6 cellular contexts compared by ENCODE assay signal in genomic region chr17:75445896-75446295, GRCh38. TPM values are rescaled to one million over a fixed set of nuclear protein-coding genes. Genes with fewer than 3 reads are reported as not detected.
DNase-seq lines count a peak whose midpoint lies in the region; ATAC-seq, FAIRE-seq and TF ChIP-seq lines count a peak whose summit lies in the region.
"Not testable (repeated sequence)": the region's sequence is repeated elsewhere in the genome, so short reads cannot be mapped to it uniquely, and the experiment has no call there.

No MANE protein-coding gene starts in this region.

- H3K79me1 ChIP-seq in IMR-90 (ENCODE audit: low read depth in 1 of 2, low read length in 2 of 2), result not testable (repeated sequence)

- H3K4me2 ChIP-seq in IMR-90 (ENCODE audit: low read depth, low read length); K562 (ENCODE audit: insufficient read depth, low read length); HepG2 (ENCODE audit: low read depth, low read length): not testable (repeated sequence)

- not testable (repeated sequence) for H4K8ac ChIP-seq in IMR-90 (ENCODE audit: low read depth in 2 of 2, low read length in 2 of 2)

- not testable (repeated sequence) for H3K27ac ChIP-seq in HEK293 (ENCODE audit: extremely low read depth, low read depth, low read length); IMR-90 (ENCODE audit: insufficient read depth, low read length); K562 (ENCODE audit: extremely low read depth, low read depth, low read length); HepG2 (ENCODE audit: extremely low read length, insufficient read depth, low read length)

- not testable (repeated sequence) for H2BK5ac ChIP-seq in IMR-90 (ENCODE audit: low read depth, low read length, poor library complexity, severe bottlenecking)

- dilution Hi-C loops in IMR-90 (cut with HindIII; ENCODE audit: low sequenced_read_pairs, unreplicated experiment), result not testable (repeated sequence)

- H3K56ac ChIP-seq in IMR-90 (ENCODE audit: extremely low read depth, insufficient read depth, low read length), result not testable (repeated sequence)

- not testable (repeated sequence) for H3K18ac ChIP-seq in IMR-90 (ENCODE audit: low read depth, low read length)

- intact Hi-C loops in IMR-90 (cut with micrococcal nuclease); K562 (cut with micrococcal nuclease); HepG2 (cut with micrococcal nuclease; ENCODE audit: unreplicated experiment); posterior vena cava (cut with DNase I): not testable (repeated sequence)

- POLR2A ChIA-PET in HEK293 (lab: Yijun Ruan, JAX), result interaction anchor here (0.6 to 1.1 kb wide), 3 partner anchors 10 to 640 kb away, joined by 3 to 4 read pairs (median 4); partner anchors contain the start of gene TMEM94
- POLR2A ChIA-PET in IMR-90 (lab: Charles Lee; ENCODE audit: unreplicated experiment), result not testable (repeated sequence)
- POLR2A ChIA-PET in K562 (lab: Yijun Ruan, JAX), result interaction anchor here (1.0 kb wide), 1 partner anchor 16 kb away, joined by 3 read pairs; no protein-coding TSS in a partner anchor
- POLR2A ChIA-PET in HepG2 (lab: Yijun Ruan, JAX), result interaction anchor here (2.8 kb wide), 1 partner anchor 14 kb away, joined by 13 read pairs; no protein-coding TSS in a partner anchor

- not testable (repeated sequence) for H3K79me2 ChIP-seq in K562 (ENCODE audit: control insufficient read depth, insufficient read depth, low read length); HepG2 (ENCODE audit: insufficient read depth, low read length)

- WGBS in IMR-90 (ENCODE audit: extremely low coverage in 2 of 2, insufficient read length in 1 of 2), 2 experiments, result no CpG with 5 or more reads among the region's 6 CpGs
- 81% methylated on average over 3 of the region's 6 CpGs for WGBS in K562 (ENCODE audit: insufficient coverage, low coverage, missing lambda C conversion rate)
- WGBS in HepG2 (ENCODE audit: low lambda C conversion rate), result 66% methylated on average over 6 of the region's 6 CpGs

- H2BK20ac ChIP-seq in IMR-90 (ENCODE audit: low read depth, low read length), result not testable (repeated sequence)

- H2AK5ac ChIP-seq in IMR-90 (ENCODE audit: low read depth, low read length), result peak overlapping the region; percentile 56; the same call in 1 of the 2 replicates

- not testable (repeated sequence) for H2BK15ac ChIP-seq in IMR-90 (ENCODE audit: low read depth, low read length)

- not testable (repeated sequence) for H2AFZ ChIP-seq in IMR-90 (replicated peaks; ENCODE audit: low read length, poor library complexity); K562 (ENCODE audit: low read depth, low read length); HepG2 (ENCODE audit: low read length)

- H3K27me3 ChIP-seq in IMR-90 (ENCODE audit: control insufficient read depth, insufficient read depth, low read length); K562 (ENCODE audit: control insufficient read depth in 2 of 2, insufficient read depth in 2 of 2, low read length in 2 of 2); HepG2 (ENCODE audit: control insufficient read depth in 1 of 2, insufficient read depth in 2 of 2, low read length in 2 of 2): not testable (repeated sequence)

- not testable (repeated sequence) for FAIRE-seq in K562 (lab: Jason Lieb, UNC); HepG2 (lab: Jason Lieb, UNC)

- H3K14ac ChIP-seq in IMR-90 (replicated peaks; ENCODE audit: low read depth, low read length), result not testable (repeated sequence)

- not testable (repeated sequence) for BruUV-seq in IMR-90 (replicated peaks; lab: Mats Ljungman, UMichigan); K562 (replicated peaks; lab: Mats Ljungman, UMichigan); HepG2 (replicated peaks; lab: Mats Ljungman, UMichigan)

- not testable (repeated sequence) for H3K9ac ChIP-seq in IMR-90 (ENCODE audit: low read depth, low read length); K562 (ENCODE audit: insufficient read depth in 1 of 2, low read depth in 2 of 2, low read length in 2 of 2); HepG2 (ENCODE audit: insufficient read depth, low read depth, low read length)

- H3K4ac ChIP-seq in IMR-90 (ENCODE audit: low read depth, low read length), result 0 out of 2 replicates have a peak overlapping the region, but pooled peaks have one; percentile 72

- peak; percentile 36 for DNase-seq in ELR (ENCODE audit: low read depth)
- not testable (repeated sequence) for DNase-seq in IMR-90; K562 (ENCODE audit: extremely low read depth in 1 of 4, low spot score in 3 of 4); HepG2 (ENCODE audit: low spot score)
- DNase-seq in posterior vena cava (ENCODE audit: low spot score), result peak; percentile 13

- not testable (repeated sequence) for H3K9me1 ChIP-seq in IMR-90 (ENCODE audit: insufficient read depth, low read length); K562 (ENCODE audit: control insufficient read depth, insufficient read depth, low read length)

- H2AK9ac ChIP-seq in IMR-90 (replicated peaks; ENCODE audit: low read depth, low read length, poor library complexity), result not testable (repeated sequence)

- not testable (repeated sequence) for H2BK120ac ChIP-seq in IMR-90 (ENCODE audit: low read depth, low read length)

- CTCF ChIA-PET in HEK293 (lab: Yijun Ruan, JAX); IMR-90 (lab: Yijun Ruan, JAX); K562 (lab: Yijun Ruan, JAX; ENCODE audit: low intra/inter-chr PET ratio); HepG2 (lab: Yijun Ruan, JAX; ENCODE audit: low intra/inter-chr PET ratio, low total read pairs): not testable (repeated sequence)

- in situ Hi-C loops in IMR-90 (cut with MboI; ENCODE audit: low sequenced_read_pairs); K562 (cut with MboI); HepG2 (cut with HindIII; ENCODE audit: extremely low pct_ligation_motif_present, low pct_unique_long_range_greater_than_20kb): not testable (repeated sequence)

- H3K36me3 ChIP-seq in HEK293 (ENCODE audit: control insufficient read depth in 2 of 2, insufficient read depth in 1 of 2, low read length in 2 of 2); IMR-90 (ENCODE audit: control insufficient read depth, insufficient read depth, low read length); K562 (ENCODE audit: control insufficient read depth, insufficient read depth, low read length); HepG2 (replicated peaks in 1 of 2; ENCODE audit: control insufficient read depth in 1 of 2, insufficient read depth in 2 of 2, low read length in 2 of 2): not testable (repeated sequence)

- H4K91ac ChIP-seq in IMR-90 (ENCODE audit: insufficient read depth, low read depth, low read length), result not testable (repeated sequence)

- H4K5ac ChIP-seq in IMR-90 (ENCODE audit: low read depth, low read length), result not testable (repeated sequence)

- not testable (repeated sequence) for TF ChIP-seq POLR2A in IMR-90 (IDR thresholded peaks at IDR 0.05; ENCODE audit: low read depth, low read length); K562 (conservative IDR thresholded peaks at IDR 0.05); HepG2 (IDR thresholded peaks at IDR 0.05; ENCODE audit: insufficient read depth in 1 of 2, low read depth in 2 of 2, low read length in 2 of 2)

- H4K20me1 ChIP-seq in IMR-90 (ENCODE audit: insufficient read depth, low read length); K562 (replicated peaks; ENCODE audit: control insufficient read depth, insufficient read depth, low read length); HepG2 (ENCODE audit: insufficient read depth, low read length): not testable (repeated sequence)

- not testable (repeated sequence) for TF ChIP-seq CTCF in HEK293 (tag by site-specific recombination; IDR thresholded peaks at IDR 0.05); IMR-90 (conservative IDR thresholded peaks at IDR 0.05; ENCODE audit: low read depth, low read length); K562 (IDR thresholded peaks at IDR 0.05 in 2 of 3, conservative IDR thresholded peaks at IDR 0.05 in 1 of 3; ENCODE audit: insufficient read depth in 2 of 3, low read depth in 1 of 3, low read length in 3 of 3); HepG2 (CRISPR knock-in tag; IDR thresholded peaks at IDR 0.05)

- not testable (repeated sequence) for ATAC-seq in IMR-90 (ENCODE audit: low read depth); K562; HepG2

- not testable (repeated sequence) for TF ChIP-seq EP300 in K562 (IDR thresholded peaks at IDR 0.05; ENCODE audit: low read length); HepG2 (IDR thresholded peaks at IDR 0.05; ENCODE audit: low read depth in 2 of 2, low read length in 2 of 2); HepG2 (CRISPR knock-in tag; IDR thresholded peaks at IDR 0.05; ENCODE audit: borderline replicate concordance)

- H3K23ac ChIP-seq in IMR-90 (ENCODE audit: low read depth, low read length), result not testable (repeated sequence)

- not testable (repeated sequence) for H3K4me1 ChIP-seq in HEK293 (ENCODE audit: control insufficient read depth, insufficient read depth, low read length); IMR-90 (ENCODE audit: control insufficient read depth, insufficient read depth, low read length)
- H3K4me1 ChIP-seq in K562 (replicated peaks in 1 of 2; ENCODE audit: control insufficient read depth in 2 of 2, insufficient read depth in 2 of 2, low read length in 2 of 2) (peaks cover 17 to 23% of the 10 kb centered on the region in 2 experiments; a peak in 4 of 5 replicates), HepG2 (ENCODE audit: insufficient read depth, low read length) (peaks cover 82% of the 10 kb centered on the region)

- not testable (repeated sequence) for TF ChIP-seq RAD21 in IMR-90 (IDR thresholded peaks at IDR 0.05; ENCODE audit: low read length); K562 (CRISPR knock-in tag; conservative IDR thresholded peaks at IDR 0.05 in 1 of 2, IDR thresholded peaks at IDR 0.05 in 1 of 2); HepG2 (CRISPR knock-in tag; IDR thresholded peaks at IDR 0.05)

- H3K9me3 ChIP-seq in HEK293 (ENCODE audit: control insufficient read depth, insufficient read depth, low read depth, low read length); IMR-90 (ENCODE audit: control insufficient read depth, insufficient read depth, low read length); K562 (replicated peaks; ENCODE audit: control insufficient read depth, insufficient read depth, low read depth, low read length); HepG2 (ENCODE audit: low read length): not testable (repeated sequence)

- not testable (repeated sequence) for H3K4me3 ChIP-seq in HEK293 (ENCODE audit: low read depth, low read length); IMR-90 (ENCODE audit: insufficient read depth, low read depth, low read length); K562; HepG2 (replicated peaks in 1 of 3; ENCODE audit: insufficient read depth in 1 of 3, low read depth in 2 of 3, low read length in 3 of 3)

RNA-seq across cellular contexts. Expression of gene TMEM94, which starts 10.5 kb away (rescaled TPM):
- 8.4 and 11.4 TPM in 2 replicates for total RNA-seq in IMR-90 (2012; rRNA removed)
- 59.2 and 64.7 TPM in 2 replicates for polyA plus RNA-seq in IMR-90 (2012; rRNA removed)
- 30.4 and 39.0 TPM in 2 replicates for polyA plus RNA-seq in IMR-90 (2012; cell fraction: cytosol; rRNA removed)
- 231 and 523 TPM in 2 replicates for polyA plus RNA-seq in IMR-90 (2012; cell fraction: nucleus; rRNA removed; ENCODE audit: low replicate concordance)
- 116 and 363 TPM in 2 replicates for total RNA-seq in K562 (2011; cell fraction: chromatin; rRNA removed; ENCODE audit: low replicate concordance)
- 190 and 220 TPM in 2 replicates for total RNA-seq in K562 (2011; cell fraction: nucleolus; rRNA removed)
- total RNA-seq in K562 (2011; cell fraction: nucleoplasm; rRNA removed), result 137 and 149 TPM in 2 replicates
- 13.5 and 20.4 TPM in 2 replicates for total RNA-seq in K562 (2014; rRNA removed)
- 6.5 and 10.0 TPM in 2 replicates for total RNA-seq in K562 (2014; rRNA removed; fragmentation: Illumina TruSeq; extraction: Trizol)
- total RNA-seq in K562 (2015; rRNA removed; fragmentation: Illumina TruSeq; extraction: Trizol), result 14.4 and 17.2 TPM in 2 replicates
- 32.8 and 42.1 TPM in 2 replicates for total RNA-seq in K562 (2021)
- 15.7 and 53.7 TPM in 2 replicates for polyA plus RNA-seq in K562 (2011; rRNA removed)
- 33.2 and 34.4 TPM in 2 replicates for polyA plus RNA-seq in K562 (2011; cell fraction: cytosol; rRNA removed)
- 322 and 398 TPM in 2 replicates for polyA plus RNA-seq in K562 (2011; cell fraction: nucleus; rRNA removed)
- polyA plus RNA-seq in K562 (2012), result 42.5 and 69.5 TPM in 2 replicates
- polyA plus RNA-seq in K562 (2014; fragmentation: Illumina TruSeq; extraction: Trizol), result 48.1 and 55.6 TPM in 2 replicates
- 1 to 10 TPM in 1 of 2 experiments, under 1 TPM in 1; 0.35 to 1.6 TPM for polyA plus RNA-seq in K562 (2014; fragmentation: Nextera tagmentation; extraction: Ambion mirVana)
- polyA plus RNA-seq in K562 (2014; rRNA removed), result 26.1 and 31.4 TPM in 2 replicates
- 11.4 and 20.1 TPM in 2 replicates for polyA minus RNA-seq in K562 (2011; rRNA and poly(A)+ RNA removed)
- 28.0 and 36.5 TPM in 2 replicates for polyA minus RNA-seq in K562 (2011; cell fraction: cytosol; rRNA and poly(A)+ RNA removed)
- polyA minus RNA-seq in K562 (2011; cell fraction: nucleus; rRNA and poly(A)+ RNA removed), result 74.6 and 97.4 TPM in 2 replicates
- total RNA-seq in HepG2 (2016; rRNA removed; fragmentation: Illumina TruSeq; extraction: Trizol), result 20.8 and 32.6 TPM in 2 replicates
- total RNA-seq in HepG2 (2016; cell fraction: cytosol; rRNA removed; fragmentation: Illumina TruSeq; extraction: Trizol; ENCODE audit: low read depth), result 26.4 and 26.9 TPM in 2 replicates
- total RNA-seq in HepG2 (2016; cell fraction: insoluble cytoplasmic fraction; rRNA removed; fragmentation: Illumina TruSeq; extraction: Trizol), result 17.2 and 32.1 TPM in 2 replicates
- total RNA-seq in HepG2 (2016; cell fraction: membrane; rRNA removed; fragmentation: Illumina TruSeq; extraction: Trizol), result 23.6 and 28.5 TPM in 2 replicates
- total RNA-seq in HepG2 (2016; cell fraction: nucleus; rRNA removed; fragmentation: Illumina TruSeq; extraction: Trizol), result 32.2 and 37.2 TPM in 2 replicates
- 134 and 150 TPM in 2 replicates for polyA plus RNA-seq in HepG2 (2011; rRNA removed)
- polyA plus RNA-seq in HepG2 (2011; cell fraction: cytosol; rRNA removed), result 37.1 and 46.4 TPM in 2 replicates
- 1,312 and 1,888 TPM in 2 replicates for polyA plus RNA-seq in HepG2 (2011; cell fraction: nucleus; rRNA removed)
- 125 and 137 TPM in 2 replicates for polyA plus RNA-seq in HepG2 (2012)
- 5.0 and 5.4 TPM in 2 replicates for polyA plus RNA-seq in HepG2 (2016; cell fraction: cytosol; fragmentation: Illumina TruSeq; extraction: Trizol; ENCODE audit: low read depth)
- polyA plus RNA-seq in HepG2 (2016; cell fraction: insoluble cytoplasmic fraction; fragmentation: Illumina TruSeq; extraction: Trizol; ENCODE audit: low read depth), result 15.7 and 19.0 TPM in 2 replicates
- 16.7 and 22.4 TPM in 2 replicates for polyA plus RNA-seq in HepG2 (2016; cell fraction: membrane; fragmentation: Illumina TruSeq; extraction: Trizol; ENCODE audit: low read depth)
- polyA plus RNA-seq in HepG2 (2016; cell fraction: nucleus; fragmentation: Illumina TruSeq; extraction: Trizol; ENCODE audit: insufficient read depth, low read depth), result 121 and 131 TPM in 2 replicates
- 36.2 and 133 TPM in 2 replicates for polyA minus RNA-seq in HepG2 (2011; rRNA and poly(A)+ RNA removed; ENCODE audit: low replicate concordance)
- 52.6 and 54.1 TPM in 2 replicates for polyA minus RNA-seq in HepG2 (2011; cell fraction: cytosol; rRNA and poly(A)+ RNA removed)
- polyA minus RNA-seq in HepG2 (2011; cell fraction: nucleus; rRNA and poly(A)+ RNA removed), result 148 and 161 TPM in 2 replicates
- total RNA-seq in posterior vena cava, result 10 to 100 TPM; 53.8 to 64.3 TPM

RNA-seq across cellular contexts. Expression of gene GRB2, which starts 40.4 kb away (rescaled TPM):
- 45.0 and 49.3 TPM in 2 replicates for total RNA-seq in IMR-90 (2012; rRNA removed)
- polyA plus RNA-seq in IMR-90 (2012; rRNA removed), result 56.9 and 62.1 TPM in 2 replicates
- 137 and 237 TPM in 2 replicates for polyA plus RNA-seq in IMR-90 (2012; cell fraction: cytosol; rRNA removed)
- polyA plus RNA-seq in IMR-90 (2012; cell fraction: nucleus; rRNA removed; ENCODE audit: low replicate concordance), result 49.2 and 98.6 TPM in 2 replicates
- 67.9 and 104 TPM in 2 replicates for total RNA-seq in K562 (2011; cell fraction: chromatin; rRNA removed; ENCODE audit: low replicate concordance)
- total RNA-seq in K562 (2011; cell fraction: nucleolus; rRNA removed), result 72.2 and 76.5 TPM in 2 replicates
- total RNA-seq in K562 (2011; cell fraction: nucleoplasm; rRNA removed), result 69.3 and 101 TPM in 2 replicates
- 107 and 125 TPM in 2 replicates for total RNA-seq in K562 (2014; rRNA removed)
- total RNA-seq in K562 (2014; rRNA removed; fragmentation: Illumina TruSeq; extraction: Trizol), result 65.3 and 79.9 TPM in 2 replicates
- total RNA-seq in K562 (2015; rRNA removed; fragmentation: Illumina TruSeq; extraction: Trizol), result 70.5 and 74.3 TPM in 2 replicates
- 113 and 115 TPM in 2 replicates for total RNA-seq in K562 (2021)
- polyA plus RNA-seq in K562 (2011; rRNA removed), result 66.8 and 136 TPM in 2 replicates
- 92.1 and 93.8 TPM in 2 replicates for polyA plus RNA-seq in K562 (2011; cell fraction: cytosol; rRNA removed)
- polyA plus RNA-seq in K562 (2011; cell fraction: nucleus; rRNA removed), result 20.1 and 22.1 TPM in 2 replicates
- 69.8 and 89.1 TPM in 2 replicates for polyA plus RNA-seq in K562 (2012)
- 83.5 and 84.8 TPM in 2 replicates for polyA plus RNA-seq in K562 (2014; fragmentation: Illumina TruSeq; extraction: Trizol)
- 10 to 100 TPM; 57.2 to 69.1 TPM for polyA plus RNA-seq in K562 (2014; fragmentation: Nextera tagmentation; extraction: Ambion mirVana)
- 85.2 and 95.1 TPM in 2 replicates for polyA plus RNA-seq in K562 (2014; rRNA removed)
- 32.5 and 47.6 TPM in 2 replicates for polyA minus RNA-seq in K562 (2011; rRNA and poly(A)+ RNA removed)
- 20.9 and 32.6 TPM in 2 replicates for polyA minus RNA-seq in K562 (2011; cell fraction: cytosol; rRNA and poly(A)+ RNA removed)
- polyA minus RNA-seq in K562 (2011; cell fraction: nucleus; rRNA and poly(A)+ RNA removed), result 18.7 and 28.4 TPM in 2 replicates
- 92.3 and 95.7 TPM in 2 replicates for total RNA-seq in HepG2 (2016; rRNA removed; fragmentation: Illumina TruSeq; extraction: Trizol)
- 9.5 and 11.4 TPM in 2 replicates for total RNA-seq in HepG2 (2016; cell fraction: cytosol; rRNA removed; fragmentation: Illumina TruSeq; extraction: Trizol; ENCODE audit: low read depth)
- 81.8 and 96.0 TPM in 2 replicates for total RNA-seq in HepG2 (2016; cell fraction: insoluble cytoplasmic fraction; rRNA removed; fragmentation: Illumina TruSeq; extraction: Trizol)
- 34.4 and 43.9 TPM in 2 replicates for total RNA-seq in HepG2 (2016; cell fraction: membrane; rRNA removed; fragmentation: Illumina TruSeq; extraction: Trizol)
- total RNA-seq in HepG2 (2016; cell fraction: nucleus; rRNA removed; fragmentation: Illumina TruSeq; extraction: Trizol), result 44.5 and 52.3 TPM in 2 replicates
- 67.9 and 84.6 TPM in 2 replicates for polyA plus RNA-seq in HepG2 (2011; rRNA removed)
- 65.4 and 67.1 TPM in 2 replicates for polyA plus RNA-seq in HepG2 (2011; cell fraction: cytosol; rRNA removed)
- polyA plus RNA-seq in HepG2 (2011; cell fraction: nucleus; rRNA removed), result 28.7 and 29.6 TPM in 2 replicates
- 66.8 and 70.9 TPM in 2 replicates for polyA plus RNA-seq in HepG2 (2012)
- polyA plus RNA-seq in HepG2 (2016; cell fraction: cytosol; fragmentation: Illumina TruSeq; extraction: Trizol; ENCODE audit: low read depth), result 13.1 and 18.8 TPM in 2 replicates
- 142 and 160 TPM in 2 replicates for polyA plus RNA-seq in HepG2 (2016; cell fraction: insoluble cytoplasmic fraction; fragmentation: Illumina TruSeq; extraction: Trizol; ENCODE audit: low read depth)
- 28.8 and 38.8 TPM in 2 replicates for polyA plus RNA-seq in HepG2 (2016; cell fraction: membrane; fragmentation: Illumina TruSeq; extraction: Trizol; ENCODE audit: low read depth)
- polyA plus RNA-seq in HepG2 (2016; cell fraction: nucleus; fragmentation: Illumina TruSeq; extraction: Trizol; ENCODE audit: insufficient read depth, low read depth), result 76.0 and 89.2 TPM in 2 replicates
- 55.3 and 73.1 TPM in 2 replicates for polyA minus RNA-seq in HepG2 (2011; rRNA and poly(A)+ RNA removed; ENCODE audit: low replicate concordance)
- polyA minus RNA-seq in HepG2 (2011; cell fraction: cytosol; rRNA and poly(A)+ RNA removed), result 26.1 and 30.8 TPM in 2 replicates
- 44.4 and 46.2 TPM in 2 replicates for polyA minus RNA-seq in HepG2 (2011; cell fraction: nucleus; rRNA and poly(A)+ RNA removed)
- total RNA-seq in posterior vena cava, result 10 to 100 TPM; 87.2 to 97.8 TPM
